ENCODE assay signal across 25 cellular contexts in genomic region chrX:38770152-38770551, GRCh38.
"Had no signal": no experiment of that assay in that cellular context is flagged by ENCODE, and none has a peak within 500 bp of the region (broad histone marks: within the 10 kb centered on the region; RNA-seq: fewer than 3 reads in every experiment).

No MANE protein-coding gene starts in this region.

- ATAC-seq: activated CD4-positive, alpha-beta T cell treated with anti-CD3 and anti-CD28 coated beads for 36 hours; activated CD8-positive, alpha-beta memory T cell treated with anti-CD3 and anti-CD28 coated beads, Interleukin-2, amount 10 ng/mL, durations not matched to agents 7 days and 5 days; activated CD8-positive, alpha-beta T cell treated with anti-CD3 and anti-CD28 coated beads, Interleukin-2, amount 10 ng/mL, durations not matched to agents 7 days and 5 days; left lung; lower lobe of right lung; mucosa of descending colon; right lobe of liver had no signal

- H3K4me1 ChIP-seq: left lung, lower lobe of right lung, right lobe of liver, transverse colon had no signal

- H3K27me3 Mint-ChIP-seq: activated B cell treated with CpG ODN at 0.5 μM for 24 hours; activated CD4-positive, alpha-beta T cell treated with anti-CD3 and anti-CD28 coated beads for 36 hours; activated CD8-positive, alpha-beta memory T cell treated with anti-CD3 and anti-CD28 coated beads, Interleukin-2, amount 10 ng/mL, durations not matched to agents 7 days and 5 days; activated naive CD8-positive, alpha-beta T cell; central memory CD8-positive, alpha-beta T cell had no signal

- H3K4me1 Mint-ChIP-seq: activated B cell treated with CpG ODN at 0.5 μM for 24 hours; central memory CD8-positive, alpha-beta T cell; immature natural killer cell had no signal

- H3K27me3 ChIP-seq: left lung, right lobe of liver, transverse colon had no signal

- H3K27ac Mint-ChIP-seq: activated B cell treated with CpG ODN at 0.5 μM for 24 hours; activated CD4-positive, alpha-beta T cell treated with anti-CD3 and anti-CD28 coated beads for 36 hours; activated CD8-positive, alpha-beta memory T cell treated with anti-CD3 and anti-CD28 coated beads, Interleukin-2, amount 10 ng/mL, durations not matched to agents 7 days and 5 days; activated CD8-positive, alpha-beta T cell treated with anti-CD3 and anti-CD28 coated beads, Interleukin-2, amount 10 ng/mL, durations not matched to agents 7 days and 5 days; activated naive CD8-positive, alpha-beta T cell; immature natural killer cell; natural killer cell treated with Interleukin-12 subunit alpha and Interleukin-12 subunit beta and Interleukin-15 and Interleukin-18, amount 100 ng/mL, for 72 hours had no signal

- H3K4me3 Mint-ChIP-seq: activated B cell treated with CpG ODN at 0.5 μM for 24 hours; activated CD4-positive, alpha-beta T cell treated with anti-CD3 and anti-CD28 coated beads for 36 hours; activated CD8-positive, alpha-beta memory T cell treated with anti-CD3 and anti-CD28 coated beads, Interleukin-2, amount 10 ng/mL, durations not matched to agents 7 days and 5 days; activated CD8-positive, alpha-beta T cell treated with anti-CD3 and anti-CD28 coated beads, Interleukin-2, amount 10 ng/mL, durations not matched to agents 7 days and 5 days; activated naive CD8-positive, alpha-beta T cell; central memory CD8-positive, alpha-beta T cell; immature natural killer cell; natural killer cell treated with Interleukin-12 subunit alpha and Interleukin-12 subunit beta and Interleukin-15 and Interleukin-18, amount 100 ng/mL, for 72 hours had no signal

- H3K36me3 ChIP-seq: left lung, lower lobe of right lung, right lobe of liver, transverse colon had no signal

- DNase-seq: activated B cell treated with CpG ODN at 0.5 μM for 24 hours; activated CD4-positive, alpha-beta T cell treated with anti-CD3 and anti-CD28 coated beads for 36 hours; activated CD8-positive, alpha-beta memory T cell treated with anti-CD3 and anti-CD28 coated beads, Interleukin-2, amount 10 ng/mL, durations not matched to agents 7 days and 5 days; activated CD8-positive, alpha-beta T cell treated with anti-CD3 and anti-CD28 coated beads, Interleukin-2, amount 10 ng/mL, durations not matched to agents 7 days and 5 days; activated naive CD4-positive, alpha-beta T cell; activated T-cell treated with anti-CD3 and anti-CD28 coated beads, Interleukin-2, amount 50 U/mL, for 48 hours; anterior cingulate cortex; dermis blood vessel endothelial cell; effector CD4-positive, alpha-beta T cell; immature natural killer cell; kidney glomerular epithelial cell; left lung; lower lobe of right lung; mesendoderm; mucosa of descending colon; posterior cingulate gyrus; right lobe of liver; stimulated activated CD4-positive, alpha-beta T cell treated with anti-CD3 and anti-CD28 coated beads, Interleukin-2, amount 100 ng/mL, for 48 hours; stimulated activated naive CD4-positive, alpha-beta T cell treated with Interleukin-2 at 50 U/mL for 16 hours; T-helper 2 cell; transverse colon had no signal

- H3K27ac ChIP-seq: epithelial cell of prostate, left lung, lower lobe of right lung, right lobe of liver, transverse colon had no signal

- H3K9me3 Mint-ChIP-seq: activated B cell treated with CpG ODN at 0.5 μM for 24 hours; central memory CD8-positive, alpha-beta T cell; immature natural killer cell; natural killer cell treated with Interleukin-12 subunit alpha and Interleukin-12 subunit beta and Interleukin-15 and Interleukin-18, amount 100 ng/mL, for 72 hours had no signal

- H3K4me3 ChIP-seq: left lung, lower lobe of right lung, mucosa of descending colon, right lobe of liver, transverse colon had no signal

- H3K9me3 ChIP-seq: left lung, lower lobe of right lung, mucosa of descending colon, right lobe of liver, transverse colon had no signal

- H3K36me3 Mint-ChIP-seq: activated CD8-positive, alpha-beta memory T cell treated with anti-CD3 and anti-CD28 coated beads, Interleukin-2, amount 10 ng/mL, durations not matched to agents 7 days and 5 days; activated naive CD8-positive, alpha-beta T cell; immature natural killer cell; natural killer cell treated with Interleukin-12 subunit alpha and Interleukin-12 subunit beta and Interleukin-15 and Interleukin-18, amount 100 ng/mL, for 72 hours had no signal
